ENCODE assay signal across 21 cellular contexts in the genomic region with DNA sequence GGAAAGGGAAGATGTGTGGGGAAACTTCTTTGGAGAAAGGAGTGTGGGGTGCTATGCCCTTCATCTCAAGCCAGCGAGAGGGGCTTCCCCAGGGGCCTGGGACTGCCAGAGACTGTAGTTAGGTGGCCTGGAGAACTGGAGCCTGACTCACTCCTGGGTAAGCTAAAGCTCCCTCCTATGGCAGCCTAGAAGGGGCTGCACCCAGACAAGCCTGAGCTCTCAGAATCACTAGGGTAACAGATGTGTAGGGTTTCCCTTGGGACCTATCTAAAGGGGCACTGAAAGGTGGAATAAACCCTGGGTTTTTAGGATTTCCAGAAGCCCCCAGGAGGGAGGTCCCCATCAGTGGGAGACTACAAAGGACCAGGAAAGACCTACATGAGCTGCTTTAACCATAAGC. TPM values are rescaled to one million over a fixed set of nuclear protein-coding genes. Genes with fewer than 3 reads are reported as not detected.
DNase-seq lines count a peak whose midpoint lies in the region; TF ChIP-seq lines count a peak whose summit lies in the region.
"Had no signal": no experiment of that assay in that cellular context is flagged by ENCODE, and none has a peak within 500 bp of the region (broad histone marks: within the 10 kb centered on the region; RNA-seq: fewer than 3 reads in every experiment).

No MANE protein-coding gene starts in this region.

- H3K27me3 ChIP-seq in brain microvascular endothelial cell (replicated peaks) = no peaks in the 10 kb centered on the region
- H3K27me3 ChIP-seq: ascending aorta, SJCRH30, spleen had no signal

- no peak overlapping the region for H3K4me3 Mint-ChIP-seq in activated naive CD4-positive, alpha-beta T cell treated with anti-CD3 and anti-CD28 coated beads for 36 hours
- H3K4me3 Mint-ChIP-seq in activated naive CD8-positive, alpha-beta T cell treated with anti-CD3 and anti-CD28 coated beads for 36 hours = no peak overlapping the region
- peak overlapping the region; percentile 42 for H3K4me3 Mint-ChIP-seq in type B pancreatic cell
- H3K4me3 Mint-ChIP-seq: HFFc6; T-helper 1 cell treated with Interleukin-12 subunit alpha and Interleukin-12 subunit beta and Interleukin-4 antibody, amounts not matched to agents 30 μg/mL and 1 μg/mL, for 36 hours had no signal

- CTCF ChIA-PET in activated naive CD4-positive, alpha-beta T cell treated with anti-CD3 and anti-CD28 coated beads for 36 hours (lab: Charles Lee) = interaction anchor here (0.6 to 2.9 kb wide), 6 partner anchors 11 to 290 kb away, joined by 3 to 14 read pairs (median 4); no protein-coding TSS in a partner anchor

- intact Hi-C loops in activated naive CD4-positive, alpha-beta T cell treated with anti-CD3 and anti-CD28 coated beads for 36 hours (cut with micrococcal nuclease) = no loop called here

- peak; percentile 55 for DNase-seq in activated naive CD4-positive, alpha-beta T cell treated with anti-CD3 and anti-CD28 coated beads for 36 hours
- no peak for DNase-seq in activated naive CD4-positive, alpha-beta T cell treated with anti-CD3 and anti-CD28 coated beads, Interleukin-2, amount 50 U/mL, for 16 hours
- peak; percentile 76 for DNase-seq in NCI-H2171 treated with DMSO at 0.1 percent for 48 hours (lab: John Stamatoyannopoulos, UW)
- DNase-seq in activated naive CD8-positive, alpha-beta T cell treated with anti-CD3 and anti-CD28 coated beads for 36 hours = peak; percentile 36
- no peak for DNase-seq in type B pancreatic cell (ENCODE audit: extremely low spot score, unreplicated experiment)
- no peak for DNase-seq in brain microvascular endothelial cell
- DNase-seq in Ammon's horn (ENCODE audit: low spot score) = no peak
- no peak for DNase-seq in AG08396 (ENCODE audit: low spot score)
- DNase-seq: activated CD4-positive, CD25-positive, alpha-beta regulatory T cell; effector CD8-positive, alpha-beta T cell; HFFc6; KG1; left colon; MV-4-11; NCI-H2081; spleen; stimulated activated CD8-positive, alpha-beta memory T cell treated with anti-CD3 and anti-CD28 coated beads, Interleukin-4, amount 100 ng/mL, for 48 hours; substantia nigra had no signal

- H3K27ac ChIP-seq in brain microvascular endothelial cell = no peak overlapping the region
- H3K27ac ChIP-seq: ascending aorta, SJCRH30 had no signal

- TF ChIP-seq CTCF in type B pancreatic cell (conservative IDR thresholded peaks at IDR 0.05) = no peak
- no peak for TF ChIP-seq CTCF in brain microvascular endothelial cell (IDR thresholded peaks at IDR 0.05; ENCODE audit: low read depth, low read length, missing control alignments)

- no peak overlapping the region for H3K27ac Mint-ChIP-seq in activated naive CD4-positive, alpha-beta T cell treated with anti-CD3 and anti-CD28 coated beads for 36 hours
- H3K27ac Mint-ChIP-seq in activated naive CD8-positive, alpha-beta T cell treated with anti-CD3 and anti-CD28 coated beads for 36 hours = no peak overlapping the region
- no peak overlapping the region for H3K27ac Mint-ChIP-seq in type B pancreatic cell
- H3K27ac Mint-ChIP-seq: HFFc6; T-helper 1 cell treated with Interleukin-12 subunit alpha and Interleukin-12 subunit beta and Interleukin-4 antibody, amounts not matched to agents 30 μg/mL and 1 μg/mL, for 36 hours had no signal

- H3K36me3 Mint-ChIP-seq in activated naive CD4-positive, alpha-beta T cell treated with anti-CD3 and anti-CD28 coated beads for 36 hours (ENCODE audit: low read depth) = no peaks in the 10 kb centered on the region
- H3K36me3 Mint-ChIP-seq in activated naive CD8-positive, alpha-beta T cell treated with anti-CD3 and anti-CD28 coated beads for 36 hours = no peaks in the 10 kb centered on the region
- no peaks in the 10 kb centered on the region for H3K36me3 Mint-ChIP-seq in type B pancreatic cell

- in situ Hi-C loops in brain microvascular endothelial cell (cut with HindIII; ENCODE audit: low pct_ligation_motif_present, low sequenced_read_pairs) = no loop called here

- no peaks in the 10 kb centered on the region for H3K27me3 Mint-ChIP-seq in activated naive CD4-positive, alpha-beta T cell treated with anti-CD3 and anti-CD28 coated beads for 36 hours (ENCODE audit: low read depth)
- H3K27me3 Mint-ChIP-seq in activated naive CD8-positive, alpha-beta T cell treated with anti-CD3 and anti-CD28 coated beads for 36 hours = no peaks in the 10 kb centered on the region
- H3K27me3 Mint-ChIP-seq in type B pancreatic cell = no peaks in the 10 kb centered on the region

- H3K36me3 ChIP-seq in brain microvascular endothelial cell (replicated peaks) = no peaks in the 10 kb centered on the region
- H3K36me3 ChIP-seq: ascending aorta, SJCRH30, spleen had no signal

- H3K4me3 ChIP-seq in brain microvascular endothelial cell (ENCODE audit: low read depth, low read length) = no peak overlapping the region
- H3K4me3 ChIP-seq: ascending aorta, SJCRH30, spleen had no signal

- H3K9me3 Mint-ChIP-seq in activated naive CD4-positive, alpha-beta T cell treated with anti-CD3 and anti-CD28 coated beads for 36 hours = no peaks in the 10 kb centered on the region
- H3K9me3 Mint-ChIP-seq in activated naive CD8-positive, alpha-beta T cell treated with anti-CD3 and anti-CD28 coated beads for 36 hours = no peaks in the 10 kb centered on the region
- no peaks in the 10 kb centered on the region for H3K9me3 Mint-ChIP-seq in type B pancreatic cell
- H3K9me3 Mint-ChIP-seq: HFFc6; T-helper 1 cell treated with Interleukin-12 subunit alpha and Interleukin-12 subunit beta and Interleukin-4 antibody, amounts not matched to agents 30 μg/mL and 1 μg/mL, for 36 hours had no signal

- H3K4me1 Mint-ChIP-seq in activated naive CD4-positive, alpha-beta T cell treated with anti-CD3 and anti-CD28 coated beads for 36 hours (ENCODE audit: low read depth) = peaks cover 20% of the 10 kb centered on the region
- H3K4me1 Mint-ChIP-seq in activated naive CD8-positive, alpha-beta T cell treated with anti-CD3 and anti-CD28 coated beads for 36 hours = peaks cover 22% of the 10 kb centered on the region
- H3K4me1 Mint-ChIP-seq in type B pancreatic cell (ENCODE audit: unreplicated experiment) = peaks cover 9% of the 10 kb centered on the region

RNA-seq across cellular contexts. Expression of a gene that starts 1.6 kb away (rescaled TPM):
- 1 to 10 TPM; 3.6 to 3.9 TPM for total RNA-seq in activated naive CD4-positive, alpha-beta T cell treated with anti-CD3 and anti-CD28 coated beads for 36 hours
- 1 to 10 TPM; 3.4 to 3.5 TPM for total RNA-seq in activated naive CD8-positive, alpha-beta T cell treated with anti-CD3 and anti-CD28 coated beads for 36 hours
- 6.7 and 15.5 TPM in 2 replicates for total RNA-seq in type B pancreatic cell (ENCODE audit: low replicate concordance)

Comparison
In these comparisons a context has a peak if more than half of its experiments do, and no peak if none do; other contexts are left out.
1. DNase-seq: peak in activated naive CD4-positive, alpha-beta T cell treated with anti-CD3 and anti-CD28 coated beads for 36 hours (single experiment), NCI-H2171 treated with DMSO at 0.1 percent for 48 hours (single experiment) and activated naive CD8-positive, alpha-beta T cell treated with anti-CD3 and anti-CD28 coated beads for 36 hours (single experiment); none in activated naive CD4-positive, alpha-beta T cell treated with anti-CD3 and anti-CD28 coated beads, Interleukin-2, amount 50 U/mL, for 16 hours (single experiment), type B pancreatic cell (single experiment), brain microvascular endothelial cell (single experiment), Ammon's horn (single experiment) and AG08396 (single experiment).